In the genomic region with DNA sequence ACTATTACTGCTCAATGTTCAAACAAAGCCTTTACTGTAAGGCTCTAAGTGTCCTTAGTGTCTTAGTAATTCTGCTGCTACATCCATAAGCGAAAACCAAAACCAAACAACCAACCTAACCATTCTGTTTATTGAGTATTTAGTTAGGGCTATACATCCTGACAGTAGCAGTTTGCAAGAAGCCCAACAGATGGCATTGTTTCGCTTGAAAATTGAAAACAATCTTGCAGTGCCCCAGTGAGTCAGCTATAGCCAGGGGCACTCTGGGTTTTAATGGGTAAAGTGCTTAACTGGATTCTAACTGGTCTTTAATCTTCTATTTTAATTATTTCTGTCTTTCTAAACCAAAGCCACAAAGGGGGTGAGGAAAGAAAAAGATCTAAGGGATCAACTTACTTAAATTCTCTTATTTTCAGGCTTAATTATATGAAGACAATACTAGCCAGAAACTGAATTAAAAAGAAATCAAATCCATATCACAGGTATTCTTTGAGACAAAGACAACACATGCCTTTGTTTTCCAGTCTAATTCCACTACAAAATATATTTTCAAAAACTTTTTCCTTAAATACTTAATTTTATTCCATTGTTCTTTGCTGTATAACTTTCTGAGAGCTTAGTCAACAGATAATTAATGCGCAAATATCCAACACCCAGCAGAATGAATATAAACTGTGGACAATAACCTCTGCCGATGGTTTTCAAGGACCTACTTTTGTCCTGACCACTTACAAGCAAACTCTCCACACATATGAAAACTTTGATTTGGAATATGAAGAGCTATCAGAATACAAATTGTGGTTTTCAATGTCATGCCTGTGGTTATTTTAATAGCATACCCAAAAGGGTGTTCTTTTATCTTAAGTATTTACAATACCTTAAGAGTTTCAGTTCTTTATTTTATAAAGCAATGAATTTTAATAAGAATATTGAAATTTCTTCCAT, we compare ENCODE assay signal across 8 cellular contexts. TPM values are rescaled to one million over a fixed set of nuclear protein-coding genes. Genes with fewer than 3 reads are reported as not detected.
DNase-seq lines count a peak whose midpoint lies in the region; ATAC-seq and TF ChIP-seq lines count a peak whose summit lies in the region.

No MANE protein-coding gene starts in this region.

- peak; percentile 100 for ATAC-seq in effector memory CD8-positive, alpha-beta T cell (replicated peaks)
- peak; percentile 85 for ATAC-seq in stimulated activated memory B cell treated with anti-CD40 and anti-IgM and Interleukin-4, amounts not matched to agents 10 μg/mL and 1 μg/mL and 100 μg/mL, for 72 hours
- no peak for ATAC-seq in GM18870 (IDR thresholded peaks at IDR 0.05; ENCODE audit: unreplicated experiment)

- peak overlapping the region in 1 of 2 donors; percentile 32 for H3K27ac Mint-ChIP-seq in effector memory CD8-positive, alpha-beta T cell
- peak overlapping the region; percentile 21 for H3K27ac Mint-ChIP-seq in mesothelial cell of epicardium
- H3K27ac Mint-ChIP-seq in stimulated activated memory B cell treated with anti-CD40 and anti-IgM and Interleukin-4, amounts not matched to agents 10 μg/mL and 1 μg/mL and 100 μg/mL, for 72 hours = peak overlapping the region; percentile 30

- peak; percentile 60 for DNase-seq in GM10266 (ENCODE audit: extremely low spot score)
- peak; percentile 49 for DNase-seq in HS-27A (ENCODE audit: low read depth)
- DNase-seq in NCI-H82 (lab: John Stamatoyannopoulos, UW) = peak; percentile 91
- DNase-seq in activated CD4-positive, alpha-beta T cell treated with anti-CD3 and anti-CD28 coated beads, Interleukin-2, amount 50 U/mL, for 4 hours = peak; percentile 67 to 71
- DNase-seq in effector memory CD8-positive, alpha-beta T cell = peak; percentile 71 to 82 (median 72)
- DNase-seq in mesothelial cell of epicardium (ENCODE audit: low spot score in 2 of 2, unreplicated experiment in 2 of 2) = peak in 1 of 2 experiments; percentile 58

- peak; percentile 81 for TF ChIP-seq CTCF in GM10266 (IDR thresholded peaks at IDR 0.05; ENCODE audit: control insufficient read depth, insufficient read depth, low read depth, missing control alignments)
- peak; percentile 52 for TF ChIP-seq CTCF in mesothelial cell of epicardium (IDR thresholded peaks at IDR 0.05; ENCODE audit: unreplicated experiment)

- H3K4me3 Mint-ChIP-seq in effector memory CD8-positive, alpha-beta T cell = no peak overlapping the region
- H3K4me3 Mint-ChIP-seq in mesothelial cell of epicardium = no peak overlapping the region
- no peak overlapping the region for H3K4me3 Mint-ChIP-seq in stimulated activated memory B cell treated with anti-CD40 and anti-IgM and Interleukin-4, amounts not matched to agents 10 μg/mL and 1 μg/mL and 100 μg/mL, for 72 hours

- no peaks in the 10 kb centered on the region for H3K27me3 Mint-ChIP-seq in effector memory CD8-positive, alpha-beta T cell
- no peaks in the 10 kb centered on the region for H3K27me3 Mint-ChIP-seq in mesothelial cell of epicardium (ENCODE audit: low read depth)
- no peaks in the 10 kb centered on the region for H3K27me3 Mint-ChIP-seq in stimulated activated memory B cell treated with anti-CD40 and anti-IgM and Interleukin-4, amounts not matched to agents 10 μg/mL and 1 μg/mL and 100 μg/mL, for 72 hours

- no peaks in the 10 kb centered on the region for H3K9me3 Mint-ChIP-seq in effector memory CD8-positive, alpha-beta T cell
- H3K9me3 Mint-ChIP-seq in mesothelial cell of epicardium = no peaks in the 10 kb centered on the region
- H3K9me3 Mint-ChIP-seq in stimulated activated memory B cell treated with anti-CD40 and anti-IgM and Interleukin-4, amounts not matched to agents 10 μg/mL and 1 μg/mL and 100 μg/mL, for 72 hours = no peaks in the 10 kb centered on the region

- H3K36me3 Mint-ChIP-seq in effector memory CD8-positive, alpha-beta T cell (ENCODE audit: insufficient read depth) = peaks cover 28% of the 10 kb centered on the region
- H3K36me3 Mint-ChIP-seq in mesothelial cell of epicardium = peaks cover 14% of the 10 kb centered on the region
- peaks cover 14% of the 10 kb centered on the region for H3K36me3 Mint-ChIP-seq in stimulated activated memory B cell treated with anti-CD40 and anti-IgM and Interleukin-4, amounts not matched to agents 10 μg/mL and 1 μg/mL and 100 μg/mL, for 72 hours

- peaks cover 12 to 44% of the 10 kb centered on the region in 2 donors for H3K4me1 Mint-ChIP-seq in effector memory CD8-positive, alpha-beta T cell (ENCODE audit: low read depth in 2 of 2)
- H3K4me1 Mint-ChIP-seq in mesothelial cell of epicardium = peaks cover 13% of the 10 kb centered on the region
- H3K4me1 Mint-ChIP-seq in stimulated activated memory B cell treated with anti-CD40 and anti-IgM and Interleukin-4, amounts not matched to agents 10 μg/mL and 1 μg/mL and 100 μg/mL, for 72 hours = peaks cover 52% of the 10 kb centered on the region

RNA-seq across cellular contexts. Expression of gene POGZ, which starts 15.2 kb away (rescaled TPM):
- 169 to 182 TPM (median 179 TPM) in 3 replicates for total RNA-seq in mesothelial cell of epicardium

RNA-seq across cellular contexts. Expression of gene PSMB4, which starts 44.7 kb away (rescaled TPM):
- total RNA-seq in mesothelial cell of epicardium = 202 to 207 TPM (median 202 TPM) in 3 replicates
